Comparison of ENCODE assay signal across 14 cellular contexts in the genomic region with DNA sequence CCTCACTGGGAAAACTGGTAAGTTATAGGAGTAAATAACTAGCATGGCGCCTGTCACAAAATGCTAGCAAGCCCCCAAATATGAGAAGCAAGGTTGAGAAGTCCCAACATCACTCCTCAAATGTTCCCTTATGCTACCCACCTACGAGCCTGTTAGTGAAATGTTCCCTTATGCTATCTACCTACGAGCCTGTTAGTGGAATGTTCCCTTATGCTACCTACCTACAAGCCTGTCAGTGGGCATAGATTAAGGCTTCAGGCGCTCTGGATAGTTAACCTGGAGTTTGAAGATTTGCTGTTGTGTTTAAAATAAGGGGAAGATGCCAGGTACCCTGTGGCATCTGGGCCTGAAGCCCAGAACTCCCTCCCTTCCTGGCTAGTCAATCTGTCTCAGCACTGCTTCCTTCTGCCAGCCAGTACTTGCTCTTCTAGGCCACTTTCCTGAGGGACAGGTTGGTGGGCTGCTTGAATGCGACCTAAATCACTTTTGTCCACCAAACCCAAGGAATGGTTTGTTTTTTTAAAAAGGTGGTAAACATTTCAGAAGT.
DNase-seq lines count a peak whose midpoint lies in the region; ATAC-seq, FAIRE-seq and TF ChIP-seq lines count a peak whose summit lies in the region.
"Had no signal": no experiment of that assay in that cellular context is flagged by ENCODE, and none has a peak within 500 bp of the region (broad histone marks: within the 10 kb centered on the region; RNA-seq: fewer than 3 reads in every experiment).

No MANE protein-coding gene starts in this region.

- H3K4me1 Mint-ChIP-seq in progenitor cell of endocrine pancreas (ENCODE audit: low read depth) = peaks cover 7% of the 10 kb centered on the region

- H3K36me3 Mint-ChIP-seq in progenitor cell of endocrine pancreas (ENCODE audit: insufficient read depth) = peaks cover 17% of the 10 kb centered on the region

- no peak for ATAC-seq in HG03342 (IDR thresholded peaks at IDR 0.05; ENCODE audit: unreplicated experiment)
- ATAC-seq: PC-3 had no signal

- no peaks in the 10 kb centered on the region for H3K27me3 Mint-ChIP-seq in progenitor cell of endocrine pancreas

- TF ChIP-seq CTCF in progenitor cell of endocrine pancreas (IDR thresholded peaks at IDR 0.05; ENCODE audit: unreplicated experiment) = no peak

- DNase-seq in DMS 273 (lab: John Stamatoyannopoulos, UW; ENCODE audit: unreplicated experiment) (peak; percentile 51), DMS 273 treated with DMSO at 0.1 percent for 48 hours (lab: John Stamatoyannopoulos, UW) (no peak), NCI-H446 (lab: John Stamatoyannopoulos, UW) (peak; percentile 72 to 73), cerebellum (ENCODE audit: low spot score) (peak; percentile 87), progenitor cell of endocrine pancreas (ENCODE audit: low spot score, unreplicated experiment) (no peak), RCC 7860 (ENCODE audit: low spot score) (no peak), 8988T (no peak)
- DNase-seq: EL, Kasumi-1, NCI-H187, NCI-H748 treated with DMSO at 0.1 percent for 48 hours, PC-3 had no signal

- no peaks in the 10 kb centered on the region for H3K9me3 Mint-ChIP-seq in progenitor cell of endocrine pancreas (ENCODE audit: low read depth)

- FAIRE-seq in RCC 7860 (lab: Jason Lieb, UNC) = no peak
- FAIRE-seq: GM19239 had no signal

- H3K27ac Mint-ChIP-seq in progenitor cell of endocrine pancreas = peak overlapping the region; percentile 35

- H3K4me3 Mint-ChIP-seq in progenitor cell of endocrine pancreas (ENCODE audit: low read depth) = no peak overlapping the region

Comparison
In these comparisons a context has a peak if more than half of its experiments do, and no peak if none do; other contexts are left out.
1. DNase-seq: peak in DMS 273 (single experiment), NCI-H446 (2 of 2) and cerebellum (single experiment); none in DMS 273 treated with DMSO at 0.1 percent for 48 hours (single experiment), progenitor cell of endocrine pancreas (single experiment), RCC 7860 (single experiment) and 8988T (single experiment).